Comparison of ENCODE assay signal across 1 cellular context in genomic region chr21:43352568-43353281, GRCh38.
TF ChIP-seq lines count a peak whose summit lies in the region.

No MANE protein-coding gene starts in this region.

TF ChIP-seq in GM12878, 131 proteins besides CTCF, POLR2A, EP300 and RAD21 (continued from another document and continues in another):
- TF ChIP-seq JUNB (IDR thresholded peaks at IDR 0.05) (peak; percentile 67), IRF5 (IDR thresholded peaks at IDR 0.05; ENCODE audit: borderline replicate concordance) (no peak), ZNF687 (IDR thresholded peaks at IDR 0.05) (peak; percentile 74), ZNF592 (IDR thresholded peaks at IDR 0.05) (no peak), HDGF (IDR thresholded peaks at IDR 0.05) (peak; percentile 41; the same call in 1 of the 2 replicates), BRCA1 (IDR thresholded peaks at IDR 0.05; ENCODE audit: low read depth, low read length) (no peak), STAT3 (IDR thresholded peaks at IDR 0.05; ENCODE audit: low read depth, low read length) (no peak), BHLHE40 (IDR thresholded peaks at IDR 0.05; ENCODE audit: borderline replicate concordance in 1 of 2, low read depth in 2 of 2, low read length in 1 of 2) (peak in 1 of 2 experiments; percentile 36; a peak in 1 of 4 replicates), RUNX3 (IDR thresholded peaks at IDR 0.05; ENCODE audit: low read length) (no peak), TBL1XR1 (IDR thresholded peaks at IDR 0.05; ENCODE audit: low read depth, low read length) (no peak), ZBTB4 (CRISPR knock-in tag; IDR thresholded peaks at IDR 0.05) (peak; percentile 75), MTA2 (IDR thresholded peaks at IDR 0.05; ENCODE audit: low read depth) (no peak), NBN (IDR thresholded peaks at IDR 0.05) (peak; percentile 76), IKZF2 (IDR thresholded peaks at IDR 0.05) (0 out of 4 replicates have a peak, but pooled peaks of 1 of the 2 experiments have one; percentile 26), SKIL (IDR thresholded peaks at IDR 0.05; ENCODE audit: low read depth, poor library complexity, severe bottlenecking) (peak; percentile 93), NR2C1 (IDR thresholded peaks at IDR 0.05) (no peak), MLLT1 (IDR thresholded peaks at IDR 0.05) (peak; percentile 88), KLF5 (IDR thresholded peaks at IDR 0.05; ENCODE audit: partially characterized antibody) (no peak), KAT2A (conservative IDR thresholded peaks at IDR 0.05; ENCODE audit: control insufficient read depth, low read depth, low read length) (no peak), RCOR1 (conservative IDR thresholded peaks at IDR 0.05; ENCODE audit: low read depth, low read length) (no peak), USF1 (IDR thresholded peaks at IDR 0.05; ENCODE audit: borderline replicate concordance, extremely low read length, insufficient read depth, low read depth, low read length) (no peak), PML (IDR thresholded peaks at IDR 0.05; ENCODE audit: low read length) (no peak), CHD2 (IDR thresholded peaks at IDR 0.05; ENCODE audit: borderline replicate concordance, low read depth, low read length) (peak; percentile 97), SREBF2 (IDR thresholded peaks at IDR 0.05; ENCODE audit: low read length) (peak; percentile 73), CHD4 (IDR thresholded peaks at IDR 0.05) (no peak), SP1 (IDR thresholded peaks at IDR 0.05; ENCODE audit: low read depth, low read length) (peak; percentile 100), WRNIP1 (IDR thresholded peaks at IDR 0.05; ENCODE audit: borderline replicate concordance, low read depth, low read length) (0 out of 2 replicates have a peak, but pooled peaks have one; percentile 28), RELB (IDR thresholded peaks at IDR 0.05; ENCODE audit: low read depth) (peak; percentile 99), ELK1 (IDR thresholded peaks at IDR 0.05; ENCODE audit: low read depth, low read length) (no peak), MYB (IDR thresholded peaks at IDR 0.05; ENCODE audit: borderline replicate concordance, low read depth, low read length) (no peak), NR2F1 (conservative IDR thresholded peaks at IDR 0.05) (no peak), HSF1 (IDR thresholded peaks at IDR 0.05; ENCODE audit: low read depth, low read length) (no peak), JUND (IDR thresholded peaks at IDR 0.05; ENCODE audit: low read depth, low read length) (0 out of 2 replicates have a peak, but pooled peaks have one; percentile 40), ZNF24 (IDR thresholded peaks at IDR 0.05) (no peak), SMC3 (IDR thresholded peaks at IDR 0.05; ENCODE audit: borderline replicate concordance, low read length) (no peak), ZZZ3 (IDR thresholded peaks at IDR 0.05; ENCODE audit: control insufficient read depth, insufficient read length, low read depth) (no peak), BMI1 (IDR thresholded peaks at IDR 0.05; ENCODE audit: borderline replicate concordance) (no peak)
